9 cellular contexts compared by ENCODE assay signal in genomic region chr17:50295021-50295420, GRCh38. TPM values are rescaled to one million over a fixed set of nuclear protein-coding genes. Genes with fewer than 3 reads are reported as not detected.
"Had no signal": no experiment of that assay in that cellular context is flagged by ENCODE, and none has a peak within 500 bp of the region (broad histone marks: within the 10 kb centered on the region; RNA-seq: fewer than 3 reads in every experiment).

No MANE protein-coding gene starts in this region.

- H3K9me3 ChIP-seq: HAP-1 had no signal

- FAIRE-seq: K562 had no signal

- H3K36me3 ChIP-seq: HAP-1 had no signal

- H3K9me3 Mint-ChIP-seq: HFFc6 had no signal

- H3K9ac ChIP-seq: GM23248 had no signal

- H3K27ac ChIP-seq: GM23248, HL-60 had no signal

- H3K4me3 ChIP-seq: GM23248, HAP-1, K562 had no signal

- ATAC-seq: HCT116, K562 had no signal

- H3K4me3 Mint-ChIP-seq: HFFc6 had no signal

- DNase-seq: GM23248, GOT3, H7, HFFc6, KG1 had no signal

- H3K27ac Mint-ChIP-seq: HFFc6 had no signal

- H3K4me1 ChIP-seq: HAP-1 had no signal

RNA-seq across cellular contexts. Expression of gene TMEM92, which starts 20.8 kb away (rescaled TPM):
- polyA plus RNA-seq: GM23248 had no signal
